10 cellular contexts compared by ENCODE assay signal in genomic region chr18:44709297-44710117, GRCh38. TPM values are rescaled to one million over a fixed set of nuclear protein-coding genes. Genes with fewer than 3 reads are reported as not detected.
DNase-seq lines count a peak whose midpoint lies in the region; ATAC-seq and TF ChIP-seq lines count a peak whose summit lies in the region.
"Had no signal": no experiment of that assay in that cellular context is flagged by ENCODE, and none has a peak within 500 bp of the region (broad histone marks: within the 10 kb centered on the region; RNA-seq: fewer than 3 reads in every experiment).

No MANE protein-coding gene starts in this region.

- H3K4me3 Mint-ChIP-seq in GM23338: no peak overlapping the region
- H3K4me3 Mint-ChIP-seq: stimulated activated naive CD8-positive, alpha-beta T cell treated with anti-CD3 and anti-CD28 coated beads, Interleukin-15, Interleukin-2, amounts not matched to agents 100 ng/mL and 50 ng/mL, for 24 hours had no signal

- no peaks in the 10 kb centered on the region; the same call in 1 of the 2 replicates for H4K20me1 ChIP-seq in GM23338 (replicated peaks; ENCODE audit: insufficient read depth)

- H3K27ac Mint-ChIP-seq in GM23338: no peak overlapping the region
- H3K27ac Mint-ChIP-seq: stimulated activated naive CD8-positive, alpha-beta T cell treated with anti-CD3 and anti-CD28 coated beads, Interleukin-15, Interleukin-2, amounts not matched to agents 100 ng/mL and 50 ng/mL, for 24 hours had no signal

- intact Hi-C loops in right lobe of liver (cut with DNase I): no loop called here

- H3K36me3 ChIP-seq in GM06990 (ENCODE audit: control insufficient read depth, insufficient read depth, low read length) (no peaks in the 10 kb centered on the region), right lobe of liver (no peaks in the 10 kb centered on the region), GM23338 (ENCODE audit: insufficient read depth) (no peaks in the 10 kb centered on the region)

- H3K4me3 ChIP-seq in GM06990 (replicated peaks; ENCODE audit: low read depth, low read length) (no peak overlapping the region), right lobe of liver (peak overlapping the region in 1 of 3 donors; percentile 3), GM23338 (no peak overlapping the region)

- WGBS in right lobe of liver (ENCODE audit: insufficient coverage, low coverage, low lambda C conversion rate, missing lambda C conversion rate): 11% methylated on average over 7 of the region's 9 CpGs

- no peaks in the 10 kb centered on the region for H3K9me3 Mint-ChIP-seq in GM23338

- no peaks in the 10 kb centered on the region for H3K79me2 ChIP-seq in GM23338 (replicated peaks; ENCODE audit: insufficient read depth)

- H3K36me3 Mint-ChIP-seq in GM23338 (ENCODE audit: low read depth): peaks cover 13% of the 10 kb centered on the region

- H3K9me3 ChIP-seq in right lobe of liver: no peaks in the 10 kb centered on the region

- TF ChIP-seq POLR2A in right lobe of liver (IDR thresholded peaks at IDR 0.05): no peak

- H3K9me2 ChIP-seq in GM23338 (ENCODE audit: insufficient read depth): no peaks in the 10 kb centered on the region; the same call in 1 of the 2 replicates

- no peaks in the 10 kb centered on the region for H3F3A ChIP-seq in GM23338 (replicated peaks; ENCODE audit: low read depth)

- DNase-seq in GM06990 (ENCODE audit: extremely low read depth, insufficient read length): peak; percentile 51
- peak; percentile 71 for DNase-seq in GM20000 (ENCODE audit: low spot score)
- no peak for DNase-seq in right lobe of liver
- DNase-seq in GM23338 (ENCODE audit: low spot score): no peak
- DNase-seq in NCI-H526 (lab: John Stamatoyannopoulos, UW): no peak
- no peak for DNase-seq in SK-N-DZ (ENCODE audit: low spot score)
- no peak for DNase-seq in A172 (ENCODE audit: low spot score)
- DNase-seq: GDM1 had no signal

- ATAC-seq in HG03520 (IDR thresholded peaks at IDR 0.05; ENCODE audit: unreplicated experiment): peak; percentile 89
- peak; percentile 74 to 88 (median 81) for ATAC-seq in right lobe of liver
- ATAC-seq in GM23338: no peak

- peaks cover 25% of the 10 kb centered on the region for H3K4me1 Mint-ChIP-seq in GM23338

- no peak overlapping the region for H2AFZ ChIP-seq in GM23338

- peaks cover 4% of the 10 kb centered on the region for H3K27me3 Mint-ChIP-seq in GM23338 (ENCODE audit: insufficient read depth, low read depth, poor library complexity)

- H3K4me1 ChIP-seq in right lobe of liver: peaks cover 0 to 48% (median 19%) of the 10 kb centered on the region in 4 donors
- peaks cover 10% of the 10 kb centered on the region for H3K4me1 ChIP-seq in GM23338 (ENCODE audit: insufficient read depth)

- TF ChIP-seq CTCF in GM06990 (IDR thresholded peaks at IDR 0.05; ENCODE audit: insufficient read depth, low read length, poor library complexity, severe bottlenecking) (no peak), GM20000 (IDR thresholded peaks at IDR 0.05; ENCODE audit: extremely low read depth, missing control alignments) (no peak), right lobe of liver (IDR thresholded peaks at IDR 0.05) (peak in 1 of 4 donors; percentile 8), GM23338 (conservative IDR thresholded peaks at IDR 0.05; ENCODE audit: low read depth in 2 of 2) (no peak)

- H3K4me2 ChIP-seq in GM23338: no peak overlapping the region

- peak overlapping the region; percentile 78 to 98 (median 80) for H3K27ac ChIP-seq in right lobe of liver
- no peak overlapping the region for H3K27ac ChIP-seq in GM23338 (ENCODE audit: low read depth)

- H3K27me3 ChIP-seq in GM06990 (replicated peaks; ENCODE audit: control insufficient read depth, insufficient read depth, low read length): no peaks in the 10 kb centered on the region; the same call in none of the 2 replicates
- no peaks in the 10 kb centered on the region for H3K27me3 ChIP-seq in right lobe of liver
- no peaks in the 10 kb centered on the region for H3K27me3 ChIP-seq in GM23338 (ENCODE audit: insufficient read depth)

TF ChIP-seq in GM23338, 12 proteins besides CTCF, POLR2A, EP300 and RAD21 (continues in another document):
- TF ChIP-seq REST (IDR thresholded peaks at IDR 0.05; ENCODE audit: unreplicated experiment) (no peak), CREB1 (CRISPR knock-in tag; IDR thresholded peaks at IDR 0.05; ENCODE audit: low read depth) (no peak), EZH2 (IDR thresholded peaks at IDR 0.05; ENCODE audit: low read depth, unreplicated experiment) (no peak), JUNB (IDR thresholded peaks at IDR 0.05; ENCODE audit: unreplicated experiment) (no peak)

RNA-seq across cellular contexts. Expression of gene SETBP1, which starts 28.8 kb away (rescaled TPM):
- total RNA-seq in right lobe of liver: 10 to 100 TPM; 14.3 to 29.1 (median 16.6) TPM
- total RNA-seq in GM23338 (2014; rRNA removed; shearing (Covaris generic)): 3.7 and 5.5 TPM in 2 replicates
- 1.6 TPM in 2 replicates for polyA plus RNA-seq in GM23338 (2016; fragmentation: Nextera tagmentation; extraction: Ambion mirVana)
- 3.3 and 5.3 TPM in 2 replicates for polyA plus RNA-seq in SK-N-DZ (2014; cell fraction: cytosol; rRNA removed)
- 2.5 and 4.6 TPM in 2 replicates for polyA plus RNA-seq in SK-N-DZ (2014; cell fraction: nucleus; rRNA removed)
- total RNA-seq in A172 (2014; rRNA removed; shearing (Covaris generic)): 0.10 and 0.14 TPM in 2 replicates

Comparison
In these comparisons a context has a peak if more than half of its experiments do, and no peak if none do; other contexts are left out.
1. DNase-seq: peak in GM06990 (single experiment) and GM20000 (single experiment); none in right lobe of liver (0 of 3), GM23338 (single experiment), NCI-H526 (0 of 2), SK-N-DZ (single experiment) and A172 (single experiment).